Comparison of ENCODE assay signal across 20 cellular contexts in the genomic region with DNA sequence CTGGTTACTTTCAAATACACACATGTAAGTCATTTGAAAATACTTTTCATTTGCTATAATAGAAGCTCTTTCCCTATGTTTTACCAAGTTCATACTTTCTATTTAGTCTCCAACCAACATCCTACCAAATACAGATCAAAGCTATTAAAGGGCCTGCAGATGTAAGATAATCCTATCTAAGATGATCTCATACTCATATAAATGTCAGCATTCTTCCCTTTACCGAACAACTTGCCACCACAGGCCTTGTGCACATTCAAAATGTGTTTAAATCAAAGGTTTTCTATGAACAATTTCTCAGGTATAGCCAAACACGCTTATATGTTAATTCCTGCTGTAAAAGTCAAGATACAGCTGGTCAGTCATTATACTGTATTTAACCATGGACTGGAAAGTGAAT.
"Had no signal": no experiment of that assay in that cellular context is flagged by ENCODE, and none has a peak within 500 bp of the region (broad histone marks: within the 10 kb centered on the region; RNA-seq: fewer than 3 reads in every experiment).

No MANE protein-coding gene starts in this region.

- H3K27ac ChIP-seq: cardiac muscle cell, dorsolateral prefrontal cortex, left lung, neutrophil, tibial artery, uterus had no signal

- DNase-seq: activated CD4-positive, alpha-beta T cell treated with anti-CD3 and anti-CD28 coated beads, Interleukin-2, amount 10 ng/mL, durations not matched to agents 24 days and 14 days; activated CD8-positive, alpha-beta memory T cell treated with anti-CD3 and anti-CD28 coated beads, Interleukin-2, amount 50 U/mL, for 4 hours; activated CD8-positive, alpha-beta T cell treated with anti-CD3 and anti-CD28 coated beads, Interleukin-2, amount 10 ng/mL, durations not matched to agents 7 days and 5 days; activated effector memory CD4-positive, alpha-beta T cell treated with anti-CD3 and anti-CD28 coated beads, Interleukin-2, amount 50 U/mL, for 16 hours; activated T-cell treated with anti-CD3 and anti-CD28 coated beads, Interleukin-2, amount 50 U/mL, for 48 hours; dorsolateral prefrontal cortex; endodermal cell; kidney; left lung; mucosa of descending colon; naive thymus-derived CD8-positive, alpha-beta T cell; posterior cingulate gyrus; retina; stimulated activated CD4-positive, alpha-beta T cell treated with anti-CD3 and anti-CD28 coated beads, Interleukin-2, amount 100 ng/mL, for 48 hours; stimulated activated naive B cell treated with anti-CD40 and anti-IgM and Interleukin-4, amounts not matched to agents 10 μg/mL and 1 μg/mL and 100 μg/mL, for 72 hours; tibial artery; uterus had no signal

- H3K9me3 ChIP-seq: left lung, mucosa of descending colon, neutrophil, tibial artery, uterus had no signal

- ATAC-seq: activated CD8-positive, alpha-beta T cell treated with anti-CD3 and anti-CD28 coated beads, Interleukin-2, amount 10 ng/mL, durations not matched to agents 7 days and 5 days; left lung; mucosa of descending colon; naive thymus-derived CD8-positive, alpha-beta T cell; stimulated activated naive B cell treated with anti-CD40 and anti-IgM and Interleukin-4, amounts not matched to agents 10 μg/mL and 1 μg/mL and 100 μg/mL, for 72 hours; WTC11 had no signal

- H3K27me3 ChIP-seq: cardiac muscle cell, dorsolateral prefrontal cortex, left lung, neutrophil, tibial artery, uterus had no signal

- H3K4me3 ChIP-seq: cardiac muscle cell, dorsolateral prefrontal cortex, left lung, mucosa of descending colon, tibial artery, uterus had no signal

- H3K36me3 ChIP-seq: uterus had no signal

- H3K4me1 ChIP-seq: left lung, tibial artery, uterus had no signal
